In genomic region chr10:20582041-20582440, GRCh38 we compare ENCODE assay signal across 25 cellular contexts.
"Had no signal": no experiment of that assay in that cellular context is flagged by ENCODE, and none has a peak within 500 bp of the region (broad histone marks: within the 10 kb centered on the region; RNA-seq: fewer than 3 reads in every experiment).

No MANE protein-coding gene starts in this region.

- DNase-seq: activated B cell treated with CpG ODN at 0.5 μM for 24 hours; activated CD4-positive, alpha-beta T cell treated with anti-CD3 and anti-CD28 coated beads for 48 hours; activated CD4-positive, alpha-beta T cell treated with anti-CD3 and anti-CD28 coated beads, Interleukin-2, amount 50 U/mL, for 1 hour; activated CD4-positive, alpha-beta T cell treated with anti-CD3 and anti-CD28 coated beads, Interleukin-2, amount 50 U/mL, for 48 hours; activated CD8-positive, alpha-beta memory T cell treated with anti-CD3 and anti-CD28 coated beads for 24 hours; activated CD8-positive, alpha-beta T cell treated with anti-CD3 and anti-CD28 coated beads for 36 hours; activated effector memory CD4-positive, alpha-beta T cell treated with Interleukin-2 at 50 U/mL for 16 hours; activated gamma-delta T cell treated with Interleukin-2 at 50 U/mL for 16 hours; activated naive CD4-positive, alpha-beta T cell treated with anti-CD3 and anti-CD28 coated beads, Interleukin-2, amount 50 U/mL, for 16 hours; activated naive CD4-positive, alpha-beta T cell treated with Interleukin-2 at 50 U/mL for 16 hours; activated T-cell treated with anti-CD3 and anti-CD28 coated beads, Interleukin-2, amount 50 U/mL, for 4 hours; amniotic stem cell; brain microvascular endothelial cell; cerebellar nuclear complex; colonic mucosa; effector CD8-positive, alpha-beta T cell; esophagus squamous epithelium; foreskin melanocyte; T-helper 1 cell; T-helper 17 cell; T1000; WERI-Rb-1 had no signal

- ATAC-seq: activated CD4-positive, CD25-positive, alpha-beta regulatory T cell treated with anti-CD3 and anti-CD28 coated beads, Interleukin-2, amount 50 U/mL, for 24 hours; activated CD8-positive, alpha-beta T cell treated with anti-CD3 and anti-CD28 coated beads for 36 hours; activated T-cell treated with anti-CD3 and anti-CD28 coated beads, Interleukin-2, amount 50 U/mL, for 4 hours; activated T-helper 17 cell treated with anti-CD3 and anti-CD28 coated beads, Interleukin-2, amount 50 U/mL, for 72 hours; gastroesophageal sphincter; T-helper 17 cell had no signal
